Comparison of ENCODE assay signal across 13 cellular contexts in the genomic region with DNA sequence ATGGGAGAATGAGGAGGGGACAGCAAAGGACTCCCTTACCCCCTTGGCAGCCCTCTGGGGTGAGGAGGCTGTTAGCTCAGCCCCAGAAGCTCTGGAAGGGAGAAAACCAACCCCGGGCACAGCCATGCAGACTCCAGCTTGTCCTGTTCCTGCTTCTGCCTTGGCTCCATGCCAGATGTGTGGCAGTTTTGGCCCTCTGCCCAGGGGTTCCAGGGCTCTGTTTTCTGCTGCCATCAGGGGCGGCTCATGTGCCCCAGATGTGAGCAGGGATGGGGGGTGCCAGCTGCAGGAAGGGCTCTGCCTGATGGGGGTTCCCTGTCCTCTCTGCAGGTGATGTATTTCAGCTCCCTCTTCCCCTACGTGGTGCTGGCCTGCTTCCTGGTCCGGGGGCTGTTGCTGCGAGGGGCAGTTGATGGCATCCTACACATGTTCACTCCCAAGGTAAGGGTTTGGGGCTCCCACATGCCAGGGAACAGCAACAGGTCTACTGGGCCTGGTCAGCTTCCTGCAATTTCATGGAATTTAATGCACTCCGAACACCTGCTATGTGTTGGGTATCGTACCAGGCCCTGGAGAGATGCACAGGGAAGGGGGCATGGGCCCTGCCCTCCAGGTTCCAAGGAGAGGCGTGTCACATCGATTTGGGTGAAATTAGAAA. TPM values are rescaled to one million over a fixed set of nuclear protein-coding genes. Genes with fewer than 3 reads are reported as not detected.
DNase-seq lines count a peak whose midpoint lies in the region; ATAC-seq and TF ChIP-seq lines count a peak whose summit lies in the region.
"Had no signal": no experiment of that assay in that cellular context is flagged by ENCODE, and none has a peak within 500 bp of the region (broad histone marks: within the 10 kb centered on the region; RNA-seq: fewer than 3 reads in every experiment).

No MANE protein-coding gene starts in this region.

- no peaks in the 10 kb centered on the region for H3K9me3 ChIP-seq in thyroid gland
- H3K9me3 ChIP-seq: A549, upper lobe of left lung had no signal

- WGBS in thyroid gland, 2 donors, result 53 to 62% methylated on average over 6 to 9 of the region's 9 CpGs

- peaks cover 5% of the 10 kb centered on the region for H3K9me3 Mint-ChIP-seq in activated CD4-positive, alpha-beta memory T cell treated with anti-CD3 and anti-CD28 coated beads for 36 hours
- H3K9me3 Mint-ChIP-seq: activated T-helper 1 cell treated with anti-CD3 and anti-CD28 coated beads, Interleukin-12 subunit alpha, Interleukin-12 subunit beta, Interleukin-2, Interleukin-4 antibody, amounts not matched to agents 30 ng/mL and 10 ng/mL and 1 ng/mL, durations not matched to agents 14 hours and 24 hours and 36 hours; neural progenitor cell had no signal

- H3K4me1 Mint-ChIP-seq in activated CD4-positive, alpha-beta memory T cell treated with anti-CD3 and anti-CD28 coated beads for 36 hours (ENCODE audit: low read depth), result no peaks in the 10 kb centered on the region

- intact Hi-C loops in thyroid gland (cut with DNase I), result no loop called here
- intact Hi-C loops in activated CD4-positive, alpha-beta memory T cell treated with anti-CD3 and anti-CD28 coated beads for 36 hours (cut with micrococcal nuclease), result no loop called here

- no peak overlapping the region for H3K27ac Mint-ChIP-seq in activated CD4-positive, alpha-beta memory T cell treated with anti-CD3 and anti-CD28 coated beads for 36 hours
- H3K27ac Mint-ChIP-seq: activated T-helper 1 cell treated with anti-CD3 and anti-CD28 coated beads, Interleukin-12 subunit alpha, Interleukin-12 subunit beta, Interleukin-2, Interleukin-4 antibody, amounts not matched to agents 30 ng/mL and 10 ng/mL and 1 ng/mL, durations not matched to agents 14 hours and 24 hours and 36 hours had no signal

- peaks cover 16 to 25% of the 10 kb centered on the region in 2 donors for H3K4me1 ChIP-seq in thyroid gland
- H3K4me1 ChIP-seq: A549, neural progenitor cell, upper lobe of left lung had no signal

- TF ChIP-seq CTCF in thyroid gland (IDR thresholded peaks at IDR 0.05), result no peak

- no peaks in the 10 kb centered on the region for H3K36me3 Mint-ChIP-seq in activated CD4-positive, alpha-beta memory T cell treated with anti-CD3 and anti-CD28 coated beads for 36 hours
- H3K36me3 Mint-ChIP-seq: neural progenitor cell had no signal

- POLR2A ChIA-PET in activated CD4-positive, alpha-beta memory T cell treated with anti-CD3 and anti-CD28 coated beads for 36 hours (lab: Charles Lee), result no interaction called here

- ATAC-seq in esophagus mucosa (peak; percentile 21), GM18870 (IDR thresholded peaks at IDR 0.05; ENCODE audit: unreplicated experiment) (no peak)
- ATAC-seq: A549 had no signal

- no peaks in the 10 kb centered on the region for H3K27me3 ChIP-seq in thyroid gland
- H3K27me3 ChIP-seq: neural progenitor cell, upper lobe of left lung had no signal

- no peak overlapping the region for H3K4me3 ChIP-seq in thyroid gland (replicated peaks in 1 of 3)
- H3K4me3 ChIP-seq: A549, neural progenitor cell, upper lobe of left lung had no signal

- peaks cover 9% of the 10 kb centered on the region for H3K27me3 Mint-ChIP-seq in activated CD4-positive, alpha-beta memory T cell treated with anti-CD3 and anti-CD28 coated beads for 36 hours

- H3K36me3 ChIP-seq in thyroid gland, result no peaks in the 10 kb centered on the region
- H3K36me3 ChIP-seq: neural progenitor cell, upper lobe of left lung had no signal

- no peak for TF ChIP-seq POLR2A in thyroid gland (IDR thresholded peaks at IDR 0.05)

- no peak overlapping the region for H3K27ac ChIP-seq in thyroid gland
- H3K27ac ChIP-seq: A549, neural progenitor cell, upper lobe of left lung had no signal

- CTCF ChIA-PET in activated CD4-positive, alpha-beta memory T cell treated with anti-CD3 and anti-CD28 coated beads for 36 hours (lab: Charles Lee), result no interaction called here

- DNase-seq in NCI-H2081 (lab: John Stamatoyannopoulos, UW) (peak; percentile 67 to 77), NCI-H2081 treated with DMSO at 0.1 percent for 48 hours (lab: John Stamatoyannopoulos, UW) (no peak), NCI-H69 (lab: John Stamatoyannopoulos, UW) (peak; percentile 84), thyroid gland (peak; percentile 67 to 78), T-helper 1 cell (no peak)
- DNase-seq in activated CD4-positive, alpha-beta memory T cell treated with anti-CD3 and anti-CD28 coated beads for 36 hours, result no peak
- DNase-seq: T-helper 9 cell had no signal

- H3K4me3 Mint-ChIP-seq in activated CD4-positive, alpha-beta memory T cell treated with anti-CD3 and anti-CD28 coated beads for 36 hours, result no peak overlapping the region
- H3K4me3 Mint-ChIP-seq: activated T-helper 1 cell treated with anti-CD3 and anti-CD28 coated beads, Interleukin-12 subunit alpha, Interleukin-12 subunit beta, Interleukin-2, Interleukin-4 antibody, amounts not matched to agents 30 ng/mL and 10 ng/mL and 1 ng/mL, durations not matched to agents 14 hours and 24 hours and 36 hours; neural progenitor cell had no signal

RNA-seq across cellular contexts. Expression of a gene that starts 26.1 kb away (rescaled TPM):
- total RNA-seq in esophagus mucosa (0.28 TPM), thyroid gland (under 1 TPM; under 0.01 to 0.49 (median 0.18) TPM)
- under 1 TPM; 0.02 to 0.07 TPM for total RNA-seq in activated CD4-positive, alpha-beta memory T cell treated with anti-CD3 and anti-CD28 coated beads for 36 hours

RNA-seq across cellular contexts. Expression of a gene that starts 33.7 kb away (rescaled TPM):
- total RNA-seq in esophagus mucosa (5.8 TPM), thyroid gland (10 to 100 TPM in 1 of 4 donors, 1 to 10 TPM in 3; 3.8 to 12.5 (median 4.6) TPM)
- total RNA-seq in activated CD4-positive, alpha-beta memory T cell treated with anti-CD3 and anti-CD28 coated beads for 36 hours, result 10 to 100 TPM; 15.0 to 15.1 TPM

Comparison
In these comparisons a context has a peak if more than half of its experiments do, and no peak if none do; other contexts are left out.
1. DNase-seq: peak in NCI-H2081 (2 of 2), NCI-H69 (single experiment) and thyroid gland (2 of 2); none in NCI-H2081 treated with DMSO at 0.1 percent for 48 hours (single experiment), T-helper 1 cell (0 of 5) and activated CD4-positive, alpha-beta memory T cell treated with anti-CD3 and anti-CD28 coated beads for 36 hours (single experiment).